In genomic region chr13:112721198-112722104, GRCh38 we compare ENCODE assay signal across 15 cellular contexts. TPM values are rescaled to one million over a fixed set of nuclear protein-coding genes. Genes with fewer than 3 reads are reported as not detected.
DNase-seq lines count a peak whose midpoint lies in the region; ATAC-seq and TF ChIP-seq lines count a peak whose summit lies in the region.
"Had no signal": no experiment of that assay in that cellular context is flagged by ENCODE, and none has a peak within 500 bp of the region (broad histone marks: within the 10 kb centered on the region; RNA-seq: fewer than 3 reads in every experiment).

No MANE protein-coding gene starts in this region.

- CTCF ChIA-PET in activated CD8-positive, alpha-beta T cell treated with anti-CD3 and anti-CD28 coated beads for 36 hours (lab: Charles Lee), result no interaction called here

- no peak for DNase-seq in activated T-cell treated with anti-CD3 and anti-CD28 coated beads, Interleukin-2, amount 50 U/mL, for 24 hours
- no peak for DNase-seq in activated T-cell treated with anti-CD3 and anti-CD28 coated beads, Interleukin-2, amount 50 U/mL, for 48 hours
- DNase-seq in heart right ventricle, result no peak
- DNase-seq in upper lobe of right lung, result peak; percentile 64
- DNase-seq in NCI-H2227 (lab: John Stamatoyannopoulos, UW; ENCODE audit: unreplicated experiment), result no peak
- DNase-seq in activated CD8-positive, alpha-beta T cell treated with anti-CD3 and anti-CD28 coated beads for 36 hours, result no peak
- DNase-seq: activated CD4-positive, alpha-beta T cell treated with anti-CD3 and anti-CD28 coated beads for 1 hour; activated T-cell treated with anti-CD3 and anti-CD28 coated beads, Interleukin-2, amount 50 U/mL, for 1 hour; CD8-positive, alpha-beta memory T cell; NCI-H2227 treated with DMSO at 0.1 percent for 48 hours; T-helper 1 cell had no signal

- TF ChIP-seq CTCF in heart right ventricle (IDR thresholded peaks at IDR 0.05) (peak in 2 of 9 donors; percentile 30 to 32), nephron (IDR thresholded peaks at IDR 0.05; ENCODE audit: unreplicated experiment in 3 of 3) (no peak), upper lobe of right lung (IDR thresholded peaks at IDR 0.05) (no peak)
- no peak for TF ChIP-seq CTCF in activated CD8-positive, alpha-beta T cell treated with anti-CD3 and anti-CD28 coated beads for 36 hours (IDR thresholded peaks at IDR 0.05)

- peaks cover 12% of the 10 kb centered on the region for H3K36me3 Mint-ChIP-seq in activated T-cell treated with anti-CD3 and anti-CD28 coated beads, Interleukin-2, amount 50 U/mL, for 24 hours (ENCODE audit: low read depth)
- H3K36me3 Mint-ChIP-seq in nephron (ENCODE audit: low read depth), result peaks cover 13% of the 10 kb centered on the region
- H3K36me3 Mint-ChIP-seq in activated CD8-positive, alpha-beta T cell treated with anti-CD3 and anti-CD28 coated beads for 36 hours (ENCODE audit: low read depth), result no peaks in the 10 kb centered on the region

- H3K27me3 ChIP-seq in heart right ventricle, result no peaks in the 10 kb centered on the region
- H3K27me3 ChIP-seq in upper lobe of right lung, result no peaks in the 10 kb centered on the region

- ATAC-seq in heart right ventricle (peak in 2 of 8 donors; percentile 32 to 66), upper lobe of right lung (no peak), GM21529 (IDR thresholded peaks at IDR 0.05; ENCODE audit: unreplicated experiment) (no peak)
- ATAC-seq in activated CD8-positive, alpha-beta T cell treated with anti-CD3 and anti-CD28 coated beads for 36 hours, result no peak

- H3K4me1 ChIP-seq in heart right ventricle (peaks cover 14 to 59% (median 39%) of the 10 kb centered on the region in 9 donors), upper lobe of right lung (peaks cover 61% of the 10 kb centered on the region)

- peaks cover 51% of the 10 kb centered on the region for H3K4me1 Mint-ChIP-seq in activated T-cell treated with anti-CD3 and anti-CD28 coated beads, Interleukin-2, amount 50 U/mL, for 24 hours (ENCODE audit: low read depth)
- H3K4me1 Mint-ChIP-seq in nephron, result peaks cover 58% of the 10 kb centered on the region
- peaks cover 30% of the 10 kb centered on the region for H3K4me1 Mint-ChIP-seq in activated CD8-positive, alpha-beta T cell treated with anti-CD3 and anti-CD28 coated beads for 36 hours (ENCODE audit: low read depth)

- H3K27ac Mint-ChIP-seq in activated T-cell treated with anti-CD3 and anti-CD28 coated beads, Interleukin-2, amount 50 U/mL, for 24 hours, result peak overlapping the region; percentile 12
- peak overlapping the region; percentile 73 to 97 (median 86) for H3K27ac Mint-ChIP-seq in nephron
- no peak overlapping the region for H3K27ac Mint-ChIP-seq in activated CD8-positive, alpha-beta T cell treated with anti-CD3 and anti-CD28 coated beads for 36 hours

- no peaks in the 10 kb centered on the region for H3K9me3 Mint-ChIP-seq in activated T-cell treated with anti-CD3 and anti-CD28 coated beads, Interleukin-2, amount 50 U/mL, for 24 hours
- H3K9me3 Mint-ChIP-seq in nephron, result no peaks in the 10 kb centered on the region
- no peaks in the 10 kb centered on the region for H3K9me3 Mint-ChIP-seq in activated CD8-positive, alpha-beta T cell treated with anti-CD3 and anti-CD28 coated beads for 36 hours
- H3K9me3 Mint-ChIP-seq: CD8-positive, alpha-beta memory T cell had no signal

- no peaks in the 10 kb centered on the region for H3K27me3 Mint-ChIP-seq in activated T-cell treated with anti-CD3 and anti-CD28 coated beads, Interleukin-2, amount 50 U/mL, for 24 hours
- H3K27me3 Mint-ChIP-seq in nephron (ENCODE audit: low read depth), result peaks cover 13% of the 10 kb centered on the region
- no peaks in the 10 kb centered on the region for H3K27me3 Mint-ChIP-seq in activated CD8-positive, alpha-beta T cell treated with anti-CD3 and anti-CD28 coated beads for 36 hours

- H3K27ac ChIP-seq in heart right ventricle (peak overlapping the region in 9 of 10 donors; percentile 70 to 92 (median 83)), upper lobe of right lung (peak overlapping the region; percentile 61)
- H3K27ac ChIP-seq: 22Rv1 had no signal

- POLR2A ChIA-PET in activated CD8-positive, alpha-beta T cell treated with anti-CD3 and anti-CD28 coated beads for 36 hours (lab: Charles Lee), result no interaction called here

- intact Hi-C loops in heart right ventricle (cut with DNase I) (loop anchor here in 1 of 10 donors (1.0 kb wide), 1 partner anchor 30 kb away; no protein-coding TSS in a partner anchor), upper lobe of right lung (cut with DNase I) (no loop called here)
- intact Hi-C loops in activated CD8-positive, alpha-beta T cell treated with anti-CD3 and anti-CD28 coated beads for 36 hours (cut with micrococcal nuclease), result no loop called here

- H3K36me3 ChIP-seq in heart right ventricle (peaks cover 0 to 8% (median 0%) of the 10 kb centered on the region in 9 donors), upper lobe of right lung (no peaks in the 10 kb centered on the region)
- H3K36me3 ChIP-seq: HAP-1 had no signal

- no peak overlapping the region for H3K4me3 ChIP-seq in heart right ventricle
- no peak overlapping the region for H3K4me3 ChIP-seq in upper lobe of right lung
- H3K4me3 ChIP-seq: HAP-1 had no signal

- H3K9me3 ChIP-seq in heart right ventricle (no peaks in the 10 kb centered on the region), upper lobe of right lung (no peaks in the 10 kb centered on the region)
- H3K9me3 ChIP-seq: HAP-1 had no signal

- 53 to 70% methylated on average over 26 of the region's 26 CpGs for WGBS in heart right ventricle, 2 donors

- no peak overlapping the region for H3K4me3 Mint-ChIP-seq in activated T-cell treated with anti-CD3 and anti-CD28 coated beads, Interleukin-2, amount 50 U/mL, for 24 hours
- H3K4me3 Mint-ChIP-seq in nephron, result peak overlapping the region in 1 of 3 experiments; percentile 31
- H3K4me3 Mint-ChIP-seq in activated CD8-positive, alpha-beta T cell treated with anti-CD3 and anti-CD28 coated beads for 36 hours, result no peak overlapping the region
- H3K4me3 Mint-ChIP-seq: CD8-positive, alpha-beta memory T cell had no signal

RNA-seq across cellular contexts. Expression of gene ATP11A, which starts 31.6 kb away (rescaled TPM):
- 100 to 1,000 TPM in 6 of 10 donors, 10 to 100 TPM in 4; 81.1 to 164 (median 118) TPM for total RNA-seq in heart right ventricle
- polyA plus RNA-seq in heart right ventricle, result 10 to 100 TPM; 20.0 to 24.9 TPM
- 377 TPM for total RNA-seq in upper lobe of right lung
- 10 to 100 TPM; 28.8 to 30.2 TPM for total RNA-seq in activated CD8-positive, alpha-beta T cell treated with anti-CD3 and anti-CD28 coated beads for 36 hours
